Comparison of ENCODE assay signal across 17 cellular contexts in genomic region chr9:133111461-133112360, GRCh38. TPM values are rescaled to one million over a fixed set of nuclear protein-coding genes. Genes with fewer than 3 reads are reported as not detected.
DNase-seq lines count a peak whose midpoint lies in the region; ATAC-seq, FAIRE-seq and TF ChIP-seq lines count a peak whose summit lies in the region.
"Had no signal": no experiment of that assay in that cellular context is flagged by ENCODE, and none has a peak within 500 bp of the region (broad histone marks: within the 10 kb centered on the region; RNA-seq: fewer than 3 reads in every experiment).

No MANE protein-coding gene starts in this region.

- no peak overlapping the region for H3K23ac ChIP-seq in neuronal stem cell (ENCODE audit: low read depth, low read length, poor library complexity)

- peak overlapping the region; percentile 100 for H3K4me2 ChIP-seq in BLaER1
- H3K4me2 ChIP-seq in Loucy (ENCODE audit: low read depth, low read length, poor library complexity, severe bottlenecking): peak overlapping the region; percentile 66
- H3K4me2 ChIP-seq in neuronal stem cell (ENCODE audit: insufficient read depth, low read length, poor library complexity, severe bottlenecking): no peak overlapping the region

- peaks cover 25% of the 10 kb centered on the region for H3K79me1 ChIP-seq in neuronal stem cell (ENCODE audit: low read depth, low read length)

- H3K27ac ChIP-seq in BLaER1 (peak overlapping the region; percentile 83), neuronal stem cell (replicated peaks; ENCODE audit: low read length) (no peak overlapping the region)
- H3K27ac ChIP-seq: SJSA1, vagina had no signal

- H3F3A ChIP-seq in Loucy (ENCODE audit: low read depth): no peaks in the 10 kb centered on the region

- H3K4ac ChIP-seq in neuronal stem cell (ENCODE audit: low read length): no peak overlapping the region

- H2BK12ac ChIP-seq in neuronal stem cell (ENCODE audit: low read length): no peak overlapping the region

- FAIRE-seq in frontal cortex (lab: Jason Lieb, UNC): no peak

- H3K9me2 ChIP-seq in Loucy (replicated peaks; ENCODE audit: low read depth, low read length): no peaks in the 10 kb centered on the region

- no peak overlapping the region for H2BK120ac ChIP-seq in neuronal stem cell (ENCODE audit: low read depth, low read length)

- no peak overlapping the region for H3K14ac ChIP-seq in neuronal stem cell (ENCODE audit: low read length)

- WGBS in neuronal stem cell (ENCODE audit: extremely low coverage in 2 of 2, insufficient read length in 2 of 2, insufficient replicate concordance in 1 of 2), 2 donors: no CpG with 5 or more reads among the region's 28 CpGs

- H4K8ac ChIP-seq in neuronal stem cell (ENCODE audit: low read depth, low read length): no peak overlapping the region

- no peak overlapping the region for H2AK5ac ChIP-seq in neuronal stem cell (ENCODE audit: low read depth, low read length)

- no peaks in the 10 kb centered on the region for H3K9me3 ChIP-seq in BLaER1
- H3K9me3 ChIP-seq in Loucy (ENCODE audit: insufficient read depth, low read depth, low read length): no peaks in the 10 kb centered on the region
- H3K9me3 ChIP-seq in neuronal stem cell (replicated peaks in 1 of 2; ENCODE audit: control insufficient read depth in 2 of 2, insufficient read depth in 1 of 2, low read depth in 1 of 2, low read length in 2 of 2): peaks cover 0 to 2% of the 10 kb centered on the region in 2 donors
- H3K9me3 ChIP-seq: SJSA1, vagina had no signal

- H4K91ac ChIP-seq in neuronal stem cell (ENCODE audit: low read depth, low read length, poor library complexity): no peak overlapping the region

- no peak overlapping the region for H2BK5ac ChIP-seq in neuronal stem cell (ENCODE audit: low read length)

- no peak overlapping the region for H2BK15ac ChIP-seq in neuronal stem cell (ENCODE audit: low read length)

- TF ChIP-seq CTCF in Loucy (conservative IDR thresholded peaks at IDR 0.05; ENCODE audit: low read length): no peak

- peaks cover 54% of the 10 kb centered on the region for H3K4me1 ChIP-seq in BLaER1
- peaks cover 39% of the 10 kb centered on the region for H3K4me1 ChIP-seq in Loucy (ENCODE audit: insufficient read depth, low read length, poor library complexity, severe bottlenecking)
- peaks cover 21 to 33% of the 10 kb centered on the region in 2 donors for H3K4me1 ChIP-seq in neuronal stem cell (ENCODE audit: control insufficient read depth in 2 of 2, insufficient read depth in 1 of 2, low read depth in 1 of 2, low read length in 2 of 2)
- H3K4me1 ChIP-seq: SJSA1 had no signal

- H3K9ac ChIP-seq in BLaER1 (no peak overlapping the region; the same call in 1 of the 2 replicates), Loucy (ENCODE audit: low read depth, low read length, poor library complexity, severe bottlenecking) (no peak overlapping the region), neuronal stem cell (ENCODE audit: low read depth, low read length, poor library complexity) (peak overlapping the region; percentile 70)

- peaks cover 50% of the 10 kb centered on the region for H3K79me2 ChIP-seq in Loucy (ENCODE audit: insufficient read depth, low read length)

- ATAC-seq in left cardiac atrium (no peak), GM21825 (IDR thresholded peaks at IDR 0.05; ENCODE audit: unreplicated experiment) (no peak)

- H4K20me1 ChIP-seq in BLaER1 (peaks cover 100% of the 10 kb centered on the region), Loucy (ENCODE audit: insufficient read depth, low read length, poor library complexity, severe bottlenecking) (peaks cover 56% of the 10 kb centered on the region)

- DNase-seq in left cardiac atrium: peak; percentile 14
- no peak for DNase-seq in neuronal stem cell (ENCODE audit: low spot score)
- no peak for DNase-seq in COLO668 (lab: John Stamatoyannopoulos, UW; ENCODE audit: unreplicated experiment)
- no peak for DNase-seq in dermis blood vessel endothelial cell
- DNase-seq in frontal cortex (ENCODE audit: low spot score in 2 of 2): no peak
- DNase-seq: DMS53; islet precursor cell; Karpas-422; NCI-H1417; NCI-H510A; stimulated activated CD4-positive, alpha-beta T cell treated with anti-CD3 and anti-CD28 coated beads, Interleukin-12 subunit alpha, Interleukin-12 subunit beta, amount 100 ng/mL, for 4 hours had no signal

- intact Hi-C loops in left cardiac atrium (cut with DNase I): no loop called here

- H3K36me3 ChIP-seq in BLaER1 (peaks cover 66% of the 10 kb centered on the region), Loucy (ENCODE audit: insufficient read depth, low read length) (peaks cover 53% of the 10 kb centered on the region; the same call in 1 of the 2 replicates), neuronal stem cell (replicated peaks in 1 of 2; ENCODE audit: control insufficient read depth in 2 of 2, insufficient read depth in 2 of 2, low read length in 2 of 2) (peaks cover 34 to 56% of the 10 kb centered on the region in 2 donors)

- H3K4me3 ChIP-seq in BLaER1: no peak overlapping the region
- H3K4me3 ChIP-seq in Loucy (ENCODE audit: low read length, poor library complexity, severe bottlenecking): no peak overlapping the region
- no peak overlapping the region for H3K4me3 ChIP-seq in neuronal stem cell (ENCODE audit: low read length in 2 of 2)
- H3K4me3 ChIP-seq: coronary artery, SJSA1, vagina had no signal

- H3K27me3 ChIP-seq in BLaER1 (no peaks in the 10 kb centered on the region), Loucy (ENCODE audit: insufficient read depth, low read length, poor library complexity, severe bottlenecking) (no peaks in the 10 kb centered on the region), neuronal stem cell (ENCODE audit: control insufficient read depth in 3 of 3, insufficient read depth in 3 of 3, low read depth in 1 of 3, low read length in 3 of 3) (no peaks in the 10 kb centered on the region)
- H3K27me3 ChIP-seq: SJSA1, vagina had no signal

- H3K18ac ChIP-seq in neuronal stem cell (ENCODE audit: low read length): no peak overlapping the region

- no peak overlapping the region for H2AFZ ChIP-seq in Loucy (ENCODE audit: low read length)
- H2AFZ ChIP-seq in neuronal stem cell (ENCODE audit: low read length): no peak overlapping the region

RNA-seq across cellular contexts. Expression of gene RALGDS, which starts 9.3 kb away (rescaled TPM):
- total RNA-seq in left cardiac atrium (10 to 100 TPM; 27.0 to 29.3 TPM), dermis blood vessel endothelial cell (68.7 and 68.9 TPM in 2 replicates), frontal cortex (79.9 TPM)
- 48.3 TPM for polyA plus RNA-seq in neuronal stem cell (2013, experiment 1 of 2)
- 47.0 TPM for polyA plus RNA-seq in neuronal stem cell (2013, experiment 2 of 2)

RNA-seq across cellular contexts. Expression of gene CEL, which starts 49.9 kb away (rescaled TPM):
- total RNA-seq in left cardiac atrium (1 to 10 TPM; 2.5 to 8.8 TPM), dermis blood vessel endothelial cell (0.14 and 0.17 TPM in 2 replicates), frontal cortex (0.41 TPM)
- polyA plus RNA-seq in neuronal stem cell (2013, experiment 1 of 2): 3.7 TPM
- 4.0 TPM for polyA plus RNA-seq in neuronal stem cell (2013, experiment 2 of 2)

RNA-seq across cellular contexts. Expression of gene GBGT1, which starts 52.0 kb away (rescaled TPM):
- 10 to 100 TPM; 10.8 to 12.8 TPM for total RNA-seq in left cardiac atrium
- polyA plus RNA-seq in neuronal stem cell (2013, experiment 1 of 2): 2.2 TPM
- 1.8 TPM for polyA plus RNA-seq in neuronal stem cell (2013, experiment 2 of 2)
- total RNA-seq in dermis blood vessel endothelial cell: 15.7 and 28.0 TPM in 2 replicates
- 2.0 TPM for total RNA-seq in frontal cortex
- total RNA-seq: SJSA1 had no signal
